11 cellular contexts compared by ENCODE assay signal in genomic region chr1:27142464-27142863, GRCh38. TPM values are rescaled to one million over a fixed set of nuclear protein-coding genes. Genes with fewer than 3 reads are reported as not detected.
DNase-seq lines count a peak whose midpoint lies in the region; ATAC-seq lines count a peak whose summit lies in the region.
"Had no signal": no experiment of that assay in that cellular context is flagged by ENCODE, and none has a peak within 500 bp of the region (broad histone marks: within the 10 kb centered on the region; RNA-seq: fewer than 3 reads in every experiment).

No MANE protein-coding gene starts in this region.

- POLR2A ChIA-PET in CD4-positive, alpha-beta memory T cell (lab: Charles Lee; ENCODE audit: partially characterized antibody) = interaction anchor here (15.1 kb wide), 1 partner anchor 11 kb away, joined by 185 read pairs; the partner anchor contains the start of gene SLC9A1
- POLR2A ChIA-PET in naive thymus-derived CD4-positive, alpha-beta T cell (lab: Charles Lee) = interaction anchor here (0.6 to 14.4 kb wide), 4 partner anchors 9 to 183 kb away, joined by 3 to 202 read pairs (median 6); partner anchors contain the start of gene SLC9A1

- peaks cover 3 to 9% of the 10 kb centered on the region in 2 donors for H3K36me3 Mint-ChIP-seq in CD4-positive, alpha-beta memory T cell
- peaks cover 0 to 10% (median 3%) of the 10 kb centered on the region in 5 donors for H3K36me3 Mint-ChIP-seq in naive thymus-derived CD4-positive, alpha-beta T cell

- no peak for DNase-seq in CD4-positive, alpha-beta memory T cell
- DNase-seq in HT-29 (ENCODE audit: low spot score) = peak; percentile 57
- peak; percentile 45 for DNase-seq in activated naive CD4-positive, alpha-beta T cell treated with anti-CD3 and anti-CD28 coated beads, Interleukin-2, amount 50 U/mL, for 16 hours
- peak in 3 of 9 donors; percentile 10 to 32 (median 15) for DNase-seq in naive thymus-derived CD4-positive, alpha-beta T cell
- DNase-seq in foreskin melanocyte = no peak
- DNase-seq in hypothalamus (lab: John Stamatoyannopoulos, UW) = no peak
- DNase-seq: Kasumi-1, mucosa of descending colon, WERI-Rb-1 had no signal

- no peak overlapping the region for H3K4me3 Mint-ChIP-seq in CD4-positive, alpha-beta memory T cell
- H3K4me3 Mint-ChIP-seq in naive thymus-derived CD4-positive, alpha-beta T cell = peak overlapping the region in 7 of 10 donors; percentile 42 to 78 (median 62)

- no peaks in the 10 kb centered on the region for H3K27me3 ChIP-seq in CD4-positive, alpha-beta memory T cell (ENCODE audit: insufficient read depth, low read length)
- no peaks in the 10 kb centered on the region for H3K27me3 ChIP-seq in naive thymus-derived CD4-positive, alpha-beta T cell (ENCODE audit: control insufficient read depth in 2 of 2, insufficient read depth in 2 of 2, low read length in 2 of 2)

- H3K4me3 ChIP-seq in CD4-positive, alpha-beta memory T cell (ENCODE audit: low read length in 2 of 2) = no peak overlapping the region
- no peak overlapping the region for H3K4me3 ChIP-seq in naive thymus-derived CD4-positive, alpha-beta T cell (ENCODE audit: low read length)
- H3K4me3 ChIP-seq: mucosa of descending colon had no signal

- peak; percentile 63 for ATAC-seq in naive thymus-derived CD4-positive, alpha-beta T cell
- ATAC-seq in GM18907 (IDR thresholded peaks at IDR 0.05; ENCODE audit: unreplicated experiment) (no peak), HG03135 (IDR thresholded peaks at IDR 0.05; ENCODE audit: unreplicated experiment) (no peak)
- ATAC-seq: mucosa of descending colon had no signal

- no peaks in the 10 kb centered on the region for H3K9me3 ChIP-seq in CD4-positive, alpha-beta memory T cell (ENCODE audit: control insufficient read depth in 1 of 2, low read length in 2 of 2)
- H3K9me3 ChIP-seq in naive thymus-derived CD4-positive, alpha-beta T cell (ENCODE audit: control insufficient read depth in 2 of 3, low read length in 3 of 3) = no peaks in the 10 kb centered on the region
- H3K9me3 ChIP-seq: mucosa of descending colon had no signal

- CTCF ChIA-PET in CD4-positive, alpha-beta memory T cell (lab: Charles Lee; ENCODE audit: partially characterized antibody) = interaction anchor here (1.0 to 12.4 kb wide), 3 partner anchors 12 to 31 kb away, joined by 3 to 137 read pairs (median 5); partner anchors contain the start of gene SLC9A1
- CTCF ChIA-PET in naive thymus-derived CD4-positive, alpha-beta T cell (lab: Charles Lee) = interaction anchor here (1.6 to 3.1 kb wide), 2 partner anchors 12 to 31 kb away, joined by 3 to 18 read pairs; partner anchors contain the start of gene SLC9A1

- H3K4me1 ChIP-seq in CD4-positive, alpha-beta memory T cell (ENCODE audit: insufficient read depth, low read length) = peaks cover 27% of the 10 kb centered on the region
- peaks cover 5 to 30% of the 10 kb centered on the region in 2 donors for H3K4me1 ChIP-seq in naive thymus-derived CD4-positive, alpha-beta T cell (ENCODE audit: control insufficient read depth in 2 of 2, insufficient read depth in 2 of 2, low read length in 2 of 2)

- no peaks in the 10 kb centered on the region for H3K27me3 Mint-ChIP-seq in CD4-positive, alpha-beta memory T cell
- no peaks in the 10 kb centered on the region for H3K27me3 Mint-ChIP-seq in naive thymus-derived CD4-positive, alpha-beta T cell

- no peak overlapping the region for H3K27ac ChIP-seq in CD4-positive, alpha-beta memory T cell (ENCODE audit: low read depth, low read length)
- H3K27ac ChIP-seq in naive thymus-derived CD4-positive, alpha-beta T cell (ENCODE audit: low read depth, low read length) = peak overlapping the region; percentile 60
- H3K27ac ChIP-seq: WERI-Rb-1 had no signal

- H3K9me3 Mint-ChIP-seq in CD4-positive, alpha-beta memory T cell = no peaks in the 10 kb centered on the region
- peaks cover 0 to 2% (median 0%) of the 10 kb centered on the region in 11 donors for H3K9me3 Mint-ChIP-seq in naive thymus-derived CD4-positive, alpha-beta T cell

- no peaks in the 10 kb centered on the region for H3K36me3 ChIP-seq in CD4-positive, alpha-beta memory T cell (ENCODE audit: insufficient read depth, low read length)
- H3K36me3 ChIP-seq in naive thymus-derived CD4-positive, alpha-beta T cell (ENCODE audit: control insufficient read depth in 2 of 3, insufficient read depth in 3 of 3, low read length in 3 of 3) = peaks cover 0 to 4% (median 0%) of the 10 kb centered on the region in 3 experiments
- H3K36me3 ChIP-seq: WERI-Rb-1 had no signal

- intact Hi-C loops in CD4-positive, alpha-beta memory T cell (cut with micrococcal nuclease) = no loop called here
- intact Hi-C loops in naive thymus-derived CD4-positive, alpha-beta T cell (cut with micrococcal nuclease) = no loop called here

- peaks cover 22 to 55% (median 39%) of the 10 kb centered on the region in 4 donors for H3K4me1 Mint-ChIP-seq in CD4-positive, alpha-beta memory T cell
- peaks cover 44 to 83% (median 64%) of the 10 kb centered on the region in 7 donors for H3K4me1 Mint-ChIP-seq in naive thymus-derived CD4-positive, alpha-beta T cell

- peak overlapping the region; percentile 60 to 87 (median 84) for H3K27ac Mint-ChIP-seq in CD4-positive, alpha-beta memory T cell
- H3K27ac Mint-ChIP-seq in naive thymus-derived CD4-positive, alpha-beta T cell = peak overlapping the region; percentile 25 to 99 (median 93)

RNA-seq across cellular contexts. Expression of gene SLC9A1, which starts 12.5 kb away (rescaled TPM):
- 10 to 100 TPM; 11.4 to 13.2 TPM for total RNA-seq in CD4-positive, alpha-beta memory T cell
- 10 to 100 TPM in 1 of 2 donors, 1 to 10 TPM in 1; 2.1 to 15.0 TPM for polyA plus RNA-seq in CD4-positive, alpha-beta memory T cell
- total RNA-seq in HT-29 (2014; rRNA removed; shearing (Covaris generic)) = 10.0 and 10.6 TPM in 2 replicates
- total RNA-seq in naive thymus-derived CD4-positive, alpha-beta T cell = 10 to 100 TPM; 13.2 to 25.7 (median 21.1) TPM
- 10 to 100 TPM in 1 of 2 donors, 1 to 10 TPM in 1; 7.1 to 18.2 TPM for polyA plus RNA-seq in naive thymus-derived CD4-positive, alpha-beta T cell

Comparison
In these comparisons a context has a peak if more than half of its experiments do, and no peak if none do; other contexts are left out.
1. DNase-seq: peak in HT-29 (single experiment) and activated naive CD4-positive, alpha-beta T cell treated with anti-CD3 and anti-CD28 coated beads, Interleukin-2, amount 50 U/mL, for 16 hours (single experiment); none in CD4-positive, alpha-beta memory T cell (0 of 5), foreskin melanocyte (single experiment) and hypothalamus (0 of 51).
2. H3K4me3 Mint-ChIP-seq: peak in naive thymus-derived CD4-positive, alpha-beta T cell (7 of 10); none in CD4-positive, alpha-beta memory T cell (0 of 8).